Comparison of ENCODE assay signal across 26 cellular contexts in genomic region chr3:30480587-30480986, GRCh38.
"Had no signal": no experiment of that assay in that cellular context is flagged by ENCODE, and none has a peak within 500 bp of the region (broad histone marks: within the 10 kb centered on the region; RNA-seq: fewer than 3 reads in every experiment).

No MANE protein-coding gene starts in this region.

- H3K36me3 ChIP-seq: adrenal gland, esophagus squamous epithelium, gastroesophageal sphincter, WERI-Rb-1 had no signal

- H3K27ac ChIP-seq: body of pancreas, epithelial cell of prostate, esophagus squamous epithelium, gastroesophageal sphincter, WERI-Rb-1 had no signal

- H3K4me3 ChIP-seq: adrenal gland, body of pancreas, esophagus squamous epithelium, gastroesophageal sphincter had no signal

- H3K9me3 ChIP-seq: adrenal gland, body of pancreas, esophagus squamous epithelium, gastroesophageal sphincter had no signal

- ATAC-seq: activated T-cell treated with anti-CD3 and anti-CD28 coated beads, Interleukin-2, amount 50 U/mL, for 4 hours; activated T-helper 17 cell treated with anti-CD3 and anti-CD28 coated beads, Interleukin-2, amount 50 U/mL, for 72 hours; body of pancreas; gastroesophageal sphincter; T-helper 17 cell had no signal

- DNase-seq: activated B cell treated with CpG ODN at 0.5 μM for 24 hours; activated CD4-positive, alpha-beta T cell treated with anti-CD3 and anti-CD28 coated beads for 48 hours; activated CD4-positive, alpha-beta T cell treated with anti-CD3 and anti-CD28 coated beads, Interleukin-2, amount 50 U/mL, for 1 hour; activated CD4-positive, alpha-beta T cell treated with anti-CD3 and anti-CD28 coated beads, Interleukin-2, amount 50 U/mL, for 48 hours; activated CD8-positive, alpha-beta memory T cell treated with anti-CD3 and anti-CD28 coated beads for 24 hours; activated CD8-positive, alpha-beta T cell treated with anti-CD3 and anti-CD28 coated beads for 36 hours; activated effector memory CD4-positive, alpha-beta T cell treated with Interleukin-2 at 50 U/mL for 16 hours; activated gamma-delta T cell treated with Interleukin-2 at 50 U/mL for 16 hours; activated naive CD4-positive, alpha-beta T cell treated with anti-CD3 and anti-CD28 coated beads, Interleukin-2, amount 50 U/mL, for 16 hours; activated naive CD4-positive, alpha-beta T cell treated with Interleukin-2 at 50 U/mL for 16 hours; activated T-cell treated with anti-CD3 and anti-CD28 coated beads, Interleukin-2, amount 50 U/mL, for 4 hours; adrenal gland; amygdala; aorta; body of pancreas; caudate nucleus; effector CD8-positive, alpha-beta T cell; esophagus squamous epithelium; foreskin melanocyte; T-helper 1 cell; T-helper 17 cell; T1000; WERI-Rb-1 had no signal

- H3K27me3 ChIP-seq: adrenal gland, body of pancreas, gastroesophageal sphincter had no signal
